In the genomic region with DNA sequence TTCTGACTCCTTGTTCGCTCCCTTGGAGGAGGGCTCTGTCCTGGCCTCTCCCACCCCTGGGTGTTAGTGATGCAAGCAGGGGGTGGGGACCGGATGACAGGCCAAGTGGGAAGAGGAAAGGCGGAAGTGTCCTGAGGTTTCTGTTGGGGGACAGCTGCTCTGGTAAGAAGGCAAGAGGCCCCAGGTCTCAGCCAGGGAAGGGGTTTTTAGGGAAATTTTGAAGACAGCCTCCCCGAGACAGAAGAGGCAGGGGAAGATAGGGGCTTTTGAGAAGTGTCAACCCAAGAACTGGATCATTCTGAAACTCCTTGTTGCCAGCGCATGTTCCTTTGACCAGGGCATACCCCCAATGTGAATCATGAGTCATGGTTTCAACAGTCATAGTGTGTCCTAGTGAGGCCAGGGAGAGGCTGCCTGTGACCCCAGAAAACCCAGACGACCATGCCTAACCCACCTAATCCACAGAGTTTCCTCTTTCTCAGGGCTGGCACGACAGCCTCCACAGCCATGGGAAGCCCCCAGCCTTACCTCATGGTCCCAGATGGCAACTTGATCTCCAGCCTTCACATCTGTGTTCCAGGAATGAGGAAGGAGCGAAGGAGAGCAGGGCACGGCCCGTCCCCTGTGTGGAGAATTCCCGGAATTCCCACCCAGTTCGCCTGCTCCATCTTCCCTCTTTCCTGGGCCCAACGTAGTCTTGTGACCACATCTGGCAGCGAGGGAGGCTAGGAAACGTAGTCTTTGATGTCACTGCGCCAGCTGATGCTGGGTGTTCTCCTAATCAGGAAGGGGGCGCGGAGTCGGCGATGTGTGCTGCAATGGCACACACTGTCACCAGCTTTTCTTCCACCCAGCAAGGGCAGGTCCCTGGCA, we compare ENCODE assay signal across 9 cellular contexts. TPM values are rescaled to one million over a fixed set of nuclear protein-coding genes. Genes with fewer than 3 reads are reported as not detected.
DNase-seq lines count a peak whose midpoint lies in the region; ATAC-seq and TF ChIP-seq lines count a peak whose summit lies in the region.
"Had no signal": no experiment of that assay in that cellular context is flagged by ENCODE, and none has a peak within 500 bp of the region (broad histone marks: within the 10 kb centered on the region; RNA-seq: fewer than 3 reads in every experiment).

No MANE protein-coding gene starts in this region.

- H3K27ac ChIP-seq in heart right ventricle (peak overlapping the region in 3 of 10 donors; percentile 16 to 79 (median 19)), aorta (ENCODE audit: low read depth in 1 of 2, low read length in 2 of 2) (no peak overlapping the region)

- no peak for TF ChIP-seq CTCF in GM10266 (IDR thresholded peaks at IDR 0.05; ENCODE audit: control insufficient read depth, insufficient read depth, low read depth, missing control alignments)
- no peak for TF ChIP-seq CTCF in NB4 (IDR thresholded peaks at IDR 0.05; ENCODE audit: low read depth, low read length)
- TF ChIP-seq CTCF in heart right ventricle (IDR thresholded peaks at IDR 0.05) = no peak

- ATAC-seq in GM21576 (IDR thresholded peaks at IDR 0.05; ENCODE audit: unreplicated experiment) (peak; percentile 25), heart right ventricle (peak in 4 of 8 donors; percentile 30 to 59 (median 50)), aorta (ENCODE audit: low FRiP score) (no peak)

- no peak for TF ChIP-seq POLR2A in NB4 (IDR thresholded peaks at IDR 0.05; ENCODE audit: extremely low read depth, insufficient read length)

- peaks cover 0 to 46% (median 21%) of the 10 kb centered on the region in 7 donors for H3K27me3 ChIP-seq in heart right ventricle
- H3K27me3 ChIP-seq in aorta (ENCODE audit: control insufficient read depth in 1 of 2, insufficient read depth in 2 of 2, low read length in 1 of 2) = no peaks in the 10 kb centered on the region

- DNase-seq in GM10266 (ENCODE audit: extremely low spot score) (peak; percentile 91), NB4 (ENCODE audit: low read depth) (peak; percentile 86), heart right ventricle (peak; percentile 36 to 41), aorta (peak; percentile 73 to 80), NCI-H526 (lab: John Stamatoyannopoulos, UW) (no peak), activated gamma-delta T cell treated with Interleukin-2 at 50 U/mL for 16 hours (no peak), superior temporal gyrus (ENCODE audit: extremely low spot score) (no peak)

- WGBS in heart right ventricle, 2 donors = 75 to 77% methylated on average over 20 of the region's 20 CpGs
- WGBS in aorta, 2 donors = 61 to 65% methylated on average over 20 of the region's 20 CpGs

- H3K9me3 ChIP-seq in heart right ventricle = no peaks in the 10 kb centered on the region
- H3K9me3 ChIP-seq in aorta (ENCODE audit: control insufficient read depth, low read length) = no peaks in the 10 kb centered on the region

- H3K36me3 ChIP-seq in heart right ventricle (no peaks in the 10 kb centered on the region), aorta (ENCODE audit: control insufficient read depth in 1 of 2, insufficient read depth in 2 of 2, low read length in 1 of 2) (no peaks in the 10 kb centered on the region)

- H3K4me1 ChIP-seq in heart right ventricle = peaks cover 0 to 65% (median 5%) of the 10 kb centered on the region in 9 donors
- H3K4me1 ChIP-seq in aorta (ENCODE audit: control insufficient read depth in 1 of 2, insufficient read depth in 2 of 2, low read length in 2 of 2) = no peaks in the 10 kb centered on the region

- H3K4me3 ChIP-seq in NB4 (ENCODE audit: low read depth, low read length) (peak overlapping the region; percentile 35), heart right ventricle (no peak overlapping the region), aorta (ENCODE audit: low read length in 2 of 2) (no peak overlapping the region)

- intact Hi-C loops in heart right ventricle (cut with DNase I) (no loop called here), aorta (cut with DNase I) (no loop called here)

RNA-seq across cellular contexts. Expression of a gene that starts 4.9 kb away (rescaled TPM):
- total RNA-seq in heart right ventricle (1 to 10 TPM in 2 of 10 donors, under 1 TPM in 8; 0.19 to 4.1 (median 0.82) TPM), aorta (1 to 10 TPM; 2.9 to 5.0 TPM)
- polyA plus RNA-seq in heart right ventricle (under 1 TPM; 0.35 to 0.88 TPM), aorta (1 to 10 TPM in 1 of 2 donors, not detected in 1; 1.0 TPM)
- total RNA-seq: NCI-H460 had no signal

RNA-seq across cellular contexts. Expression of a gene that starts 49.2 kb away (rescaled TPM):
- total RNA-seq in heart right ventricle = 1 to 10 TPM; 1.5 to 6.4 (median 2.0) TPM
- polyA plus RNA-seq in heart right ventricle = 1 to 10 TPM; 2.7 to 3.2 TPM
- 1 to 10 TPM; 4.1 to 5.9 TPM for total RNA-seq in aorta
- 1 to 10 TPM; 3.0 to 3.7 TPM for polyA plus RNA-seq in aorta

Comparison
In these comparisons a context has a peak if more than half of its experiments do, and no peak if none do; other contexts are left out.
1. DNase-seq: peak in GM10266 (single experiment), NB4 (single experiment), heart right ventricle (2 of 2) and aorta (2 of 2); none in NCI-H526 (0 of 2), activated gamma-delta T cell treated with Interleukin-2 at 50 U/mL for 16 hours (single experiment) and superior temporal gyrus (single experiment).